In the genomic region with DNA sequence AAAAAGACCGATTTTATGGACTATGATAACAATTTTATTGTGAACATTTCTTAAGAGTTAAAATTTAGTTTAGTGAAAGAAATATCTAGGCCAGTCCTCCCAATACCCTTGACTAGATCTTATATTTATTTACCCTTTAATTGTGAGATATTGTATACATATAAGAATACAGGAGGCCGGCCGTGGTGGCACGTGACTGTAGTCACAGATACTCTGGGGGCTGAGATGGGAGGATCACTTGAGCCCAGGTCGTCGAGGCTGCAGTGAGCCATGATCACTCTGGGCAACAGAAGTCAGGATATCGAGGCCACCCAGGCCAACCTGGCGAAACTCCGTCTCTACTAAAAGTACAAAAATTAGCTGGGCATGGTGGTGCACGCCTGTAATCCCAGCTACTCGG, we compare ENCODE assay signal across 1 cellular context.
TF ChIP-seq lines count a peak whose summit lies in the region.

No MANE protein-coding gene starts in this region.

TF ChIP-seq in liver, 16 proteins besides CTCF, POLR2A, EP300 and RAD21 (continued from another document):
- TF ChIP-seq, protein P1, sequence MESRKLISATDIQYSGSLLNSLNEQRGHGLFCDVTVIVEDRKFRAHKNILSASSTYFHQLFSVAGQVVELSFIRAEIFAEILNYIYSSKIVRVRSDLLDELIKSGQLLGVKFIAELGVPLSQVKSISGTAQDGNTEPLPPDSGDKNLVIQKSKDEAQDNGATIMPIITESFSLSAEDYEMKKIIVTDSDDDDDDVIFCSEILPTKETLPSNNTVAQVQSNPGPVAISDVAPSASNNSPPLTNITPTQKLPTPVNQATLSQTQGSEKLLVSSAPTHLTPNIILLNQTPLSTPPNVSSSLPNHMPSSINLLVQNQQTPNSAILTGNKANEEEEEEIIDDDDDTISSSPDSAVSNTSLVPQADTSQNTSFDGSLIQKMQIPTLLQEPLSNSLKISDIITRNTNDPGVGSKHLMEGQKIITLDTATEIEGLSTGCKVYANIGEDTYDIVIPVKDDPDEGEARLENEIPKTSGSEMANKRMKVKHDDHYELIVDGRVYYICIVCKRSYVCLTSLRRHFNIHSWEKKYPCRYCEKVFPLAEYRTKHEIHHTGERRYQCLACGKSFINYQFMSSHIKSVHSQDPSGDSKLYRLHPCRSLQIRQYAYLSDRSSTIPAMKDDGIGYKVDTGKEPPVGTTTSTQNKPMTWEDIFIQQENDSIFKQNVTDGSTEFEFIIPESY (IDR thresholded peaks at IDR 0.05), result no peak
- TF ChIP-seq YY1 (IDR thresholded peaks at IDR 0.05), result no peak
- no peak for TF ChIP-seq HNF4A (conservative IDR thresholded peaks at IDR 0.05)
- TF ChIP-seq HNF4G (IDR thresholded peaks at IDR 0.05), result no peak
- no peak for TF ChIP-seq FOXA1 (IDR thresholded peaks at IDR 0.05)
- TF ChIP-seq, protein P2, sequence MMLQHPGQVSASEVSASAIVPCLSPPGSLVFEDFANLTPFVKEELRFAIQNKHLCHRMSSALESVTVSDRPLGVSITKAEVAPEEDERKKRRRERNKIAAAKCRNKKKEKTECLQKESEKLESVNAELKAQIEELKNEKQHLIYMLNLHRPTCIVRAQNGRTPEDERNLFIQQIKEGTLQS (IDR thresholded peaks at IDR 0.05), result no peak
- no peak for TF ChIP-seq TAF1 (conservative IDR thresholded peaks at IDR 0.05)
- TF ChIP-seq, protein P3, sequence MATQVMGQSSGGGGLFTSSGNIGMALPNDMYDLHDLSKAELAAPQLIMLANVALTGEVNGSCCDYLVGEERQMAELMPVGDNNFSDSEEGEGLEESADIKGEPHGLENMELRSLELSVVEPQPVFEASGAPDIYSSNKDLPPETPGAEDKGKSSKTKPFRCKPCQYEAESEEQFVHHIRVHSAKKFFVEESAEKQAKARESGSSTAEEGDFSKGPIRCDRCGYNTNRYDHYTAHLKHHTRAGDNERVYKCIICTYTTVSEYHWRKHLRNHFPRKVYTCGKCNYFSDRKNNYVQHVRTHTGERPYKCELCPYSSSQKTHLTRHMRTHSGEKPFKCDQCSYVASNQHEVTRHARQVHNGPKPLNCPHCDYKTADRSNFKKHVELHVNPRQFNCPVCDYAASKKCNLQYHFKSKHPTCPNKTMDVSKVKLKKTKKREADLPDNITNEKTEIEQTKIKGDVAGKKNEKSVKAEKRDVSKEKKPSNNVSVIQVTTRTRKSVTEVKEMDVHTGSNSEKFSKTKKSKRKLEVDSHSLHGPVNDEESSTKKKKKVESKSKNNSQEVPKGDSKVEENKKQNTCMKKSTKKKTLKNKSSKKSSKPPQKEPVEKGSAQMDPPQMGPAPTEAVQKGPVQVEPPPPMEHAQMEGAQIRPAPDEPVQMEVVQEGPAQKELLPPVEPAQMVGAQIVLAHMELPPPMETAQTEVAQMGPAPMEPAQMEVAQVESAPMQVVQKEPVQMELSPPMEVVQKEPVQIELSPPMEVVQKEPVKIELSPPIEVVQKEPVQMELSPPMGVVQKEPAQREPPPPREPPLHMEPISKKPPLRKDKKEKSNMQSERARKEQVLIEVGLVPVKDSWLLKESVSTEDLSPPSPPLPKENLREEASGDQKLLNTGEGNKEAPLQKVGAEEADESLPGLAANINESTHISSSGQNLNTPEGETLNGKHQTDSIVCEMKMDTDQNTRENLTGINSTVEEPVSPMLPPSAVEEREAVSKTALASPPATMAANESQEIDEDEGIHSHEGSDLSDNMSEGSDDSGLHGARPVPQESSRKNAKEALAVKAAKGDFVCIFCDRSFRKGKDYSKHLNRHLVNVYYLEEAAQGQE (IDR thresholded peaks at IDR 0.05), result no peak
- TF ChIP-seq RXRA (IDR thresholded peaks at IDR 0.05), result no peak
- TF ChIP-seq NR2F2 (IDR thresholded peaks at IDR 0.05), result no peak
- TF ChIP-seq FOXA2 (IDR thresholded peaks at IDR 0.05), result no peak
